Comparison of ENCODE assay signal across 16 cellular contexts in genomic region chr3:59127071-59127470, GRCh38.
DNase-seq lines count a peak whose midpoint lies in the region; ATAC-seq and FAIRE-seq lines count a peak whose summit lies in the region.
"Had no signal": no experiment of that assay in that cellular context is flagged by ENCODE, and none has a peak within 500 bp of the region (broad histone marks: within the 10 kb centered on the region; RNA-seq: fewer than 3 reads in every experiment).

No MANE protein-coding gene starts in this region.

- H3K27ac ChIP-seq in small intestine (ENCODE audit: low read depth in 1 of 2, low read length in 1 of 2): no peak overlapping the region
- H3K27ac ChIP-seq: PC-9, transverse colon had no signal

- no peak overlapping the region for H3K4me3 ChIP-seq in small intestine (ENCODE audit: low read depth in 1 of 2, low read length in 2 of 2)
- H3K4me3 ChIP-seq: lung, PC-9, transverse colon had no signal

- DNase-seq in Daoy (ENCODE audit: low read depth): peak; percentile 55
- DNase-seq in RPMI7951 (ENCODE audit: low read depth): peak; percentile 87
- DNase-seq in non-pigmented ciliary epithelial cell (ENCODE audit: low read depth): peak; percentile 58
- DNase-seq in small intestine: no peak
- DNase-seq in activated CD4-positive, alpha-beta T cell treated with anti-CD3 and anti-CD28 coated beads, Interleukin-2, amount 50 U/mL, for 4 hours: no peak
- DNase-seq in GF-D8 (lab: John Stamatoyannopoulos, UW): no peak
- DNase-seq in NCI-H2029 treated with DMSO at 0.1 percent for 48 hours (lab: John Stamatoyannopoulos, UW): no peak
- DNase-seq: activated T-cell treated with anti-CD3 and anti-CD28 coated beads, Interleukin-2, amount 50 U/mL, for 24 hours; CD8-positive, alpha-beta memory T cell; central memory CD4-positive, alpha-beta T cell; glutamatergic neuron; PC-9; transverse colon had no signal

- H3K9me3 ChIP-seq in small intestine (ENCODE audit: control insufficient read depth, low read depth): no peaks in the 10 kb centered on the region
- H3K9me3 ChIP-seq: transverse colon had no signal

- H3K27me3 ChIP-seq in small intestine (ENCODE audit: control insufficient read depth in 2 of 2, insufficient read depth in 2 of 2, low read length in 2 of 2): no peaks in the 10 kb centered on the region
- H3K27me3 ChIP-seq: transverse colon had no signal

- no peak for FAIRE-seq in small intestine (lab: Jason Lieb, UNC)
- FAIRE-seq: GM12891 had no signal

- no peaks in the 10 kb centered on the region for H3K36me3 ChIP-seq in small intestine (ENCODE audit: control insufficient read depth in 2 of 2, insufficient read depth in 2 of 2, low read length in 2 of 2)
- H3K36me3 ChIP-seq: transverse colon had no signal

- peak; percentile 94 for ATAC-seq in esophagus mucosa

- H3K4me1 ChIP-seq in small intestine (ENCODE audit: control insufficient read depth in 2 of 2, insufficient read depth in 1 of 2, low read depth in 1 of 2, low read length in 1 of 2): no peaks in the 10 kb centered on the region
- H3K4me1 ChIP-seq: transverse colon had no signal

Comparison
In these comparisons a context has a peak if more than half of its experiments do, and no peak if none do; other contexts are left out.
1. DNase-seq: peak in Daoy (single experiment), RPMI7951 (single experiment) and non-pigmented ciliary epithelial cell (single experiment); none in small intestine (single experiment), activated CD4-positive, alpha-beta T cell treated with anti-CD3 and anti-CD28 coated beads, Interleukin-2, amount 50 U/mL, for 4 hours (0 of 2), GF-D8 (single experiment) and NCI-H2029 treated with DMSO at 0.1 percent for 48 hours (single experiment).